In genomic region chr2:11743846-11744553, GRCh38 we compare ENCODE assay signal across 8 cellular contexts. TPM values are rescaled to one million over a fixed set of nuclear protein-coding genes. Genes with fewer than 3 reads are reported as not detected.
DNase-seq lines count a peak whose midpoint lies in the region; ATAC-seq, FAIRE-seq and TF ChIP-seq lines count a peak whose summit lies in the region.

No MANE protein-coding gene starts in this region.

- DNase-seq in AG10803 (ENCODE audit: low read depth): peak; percentile 99
- peak; percentile 100 for DNase-seq in NCI-H226
- DNase-seq in bronchial epithelial cell (ENCODE audit: low read depth): peak; percentile 100
- DNase-seq in islet precursor cell: peak; percentile 100
- DNase-seq in stimulated activated CD4-positive, alpha-beta T cell treated with anti-CD3 and anti-CD28 coated beads, Interleukin-12 subunit alpha, Interleukin-12 subunit beta, amount 100 ng/mL, for 24 hours (ENCODE audit: low read depth in 2 of 2): peak; percentile 60 to 77

- peak overlapping the region; percentile 45 for H3K4me3 ChIP-seq in AG10803 (ENCODE audit: low read length)
- peak overlapping the region; percentile 41; the same call in 1 of the 2 replicates for H3K4me3 ChIP-seq in WI38 (ENCODE audit: low read depth, low read length)
- H3K4me3 ChIP-seq in bronchial epithelial cell (ENCODE audit: low read depth, low read length): no peak overlapping the region

- ATAC-seq in GM19035 (IDR thresholded peaks at IDR 0.05; ENCODE audit: unreplicated experiment) (peak; percentile 45), HG03280 (IDR thresholded peaks at IDR 0.05; ENCODE audit: unreplicated experiment) (peak; percentile 44)

- H3K36me3 ChIP-seq in bronchial epithelial cell (ENCODE audit: control insufficient read depth, insufficient read depth, low read length): no peaks in the 10 kb centered on the region

- FAIRE-seq in bronchial epithelial cell (lab: Jason Lieb, UNC): peak; percentile 97

- TF ChIP-seq CTCF in AG10803 (conservative IDR thresholded peaks at IDR 0.05; ENCODE audit: low read length) (no peak), WI38 (IDR thresholded peaks at IDR 0.05; ENCODE audit: low read depth, low read length) (no peak), bronchial epithelial cell (IDR thresholded peaks at IDR 0.05; ENCODE audit: insufficient read depth, low read length, severe bottlenecking) (no peak)

- no peaks in the 10 kb centered on the region for H3K27me3 ChIP-seq in bronchial epithelial cell (ENCODE audit: control insufficient read depth, insufficient read depth, low read length)

RNA-seq across cellular contexts. Expression of gene LPIN1, which starts 2.4 kb away (rescaled TPM):
- total RNA-seq in bronchial epithelial cell: 7.0 and 12.1 TPM in 2 replicates
